ENCODE assay signal across 11 cellular contexts in the genomic region with DNA sequence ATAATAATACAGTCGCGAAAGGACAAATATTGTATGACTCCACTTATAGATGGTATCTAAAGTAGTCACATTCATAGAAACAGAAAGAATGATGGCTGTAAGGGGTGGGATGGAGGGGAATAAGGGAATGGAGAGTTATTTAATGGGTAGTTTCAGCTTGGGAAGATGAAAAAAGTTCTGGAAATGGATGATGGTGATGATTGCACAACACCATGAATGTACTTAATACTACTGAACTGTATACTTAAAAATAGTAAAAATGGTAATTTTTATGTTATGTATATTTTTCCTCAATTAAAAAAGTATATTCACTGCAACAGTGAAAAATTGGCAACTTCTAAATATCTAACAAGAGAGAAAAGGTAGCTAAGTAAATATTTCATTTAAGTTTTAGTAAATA.
"Had no signal": no experiment of that assay in that cellular context is flagged by ENCODE, and none has a peak within 500 bp of the region (broad histone marks: within the 10 kb centered on the region; RNA-seq: fewer than 3 reads in every experiment).

No MANE protein-coding gene starts in this region.

- H3K36me3 ChIP-seq: HAP-1 had no signal

- H3K27ac ChIP-seq: GM23248 had no signal

- H3K9me3 ChIP-seq: HAP-1 had no signal

- DNase-seq: GM23248, GOT3, H7, H9, HCEC 1CT, HFFc6 had no signal

- H3K4me3 ChIP-seq: GM23248, GM23338, HAP-1 had no signal

- H3K9ac ChIP-seq: GM23248 had no signal

- H3K4me3 Mint-ChIP-seq: GM23338, H9, HFFc6 had no signal

- H3K9me3 Mint-ChIP-seq: GM23338, HFFc6 had no signal

- H3K4me2 ChIP-seq: GM23338 had no signal

- ATAC-seq: GM23338, HCT116 had no signal

- FAIRE-seq: H1, H54 had no signal

- H3K27ac Mint-ChIP-seq: GM23338, H9, HFFc6 had no signal

- H2AFZ ChIP-seq: GM23248, GM23338 had no signal
